ENCODE assay signal across 25 cellular contexts in the genomic region with DNA sequence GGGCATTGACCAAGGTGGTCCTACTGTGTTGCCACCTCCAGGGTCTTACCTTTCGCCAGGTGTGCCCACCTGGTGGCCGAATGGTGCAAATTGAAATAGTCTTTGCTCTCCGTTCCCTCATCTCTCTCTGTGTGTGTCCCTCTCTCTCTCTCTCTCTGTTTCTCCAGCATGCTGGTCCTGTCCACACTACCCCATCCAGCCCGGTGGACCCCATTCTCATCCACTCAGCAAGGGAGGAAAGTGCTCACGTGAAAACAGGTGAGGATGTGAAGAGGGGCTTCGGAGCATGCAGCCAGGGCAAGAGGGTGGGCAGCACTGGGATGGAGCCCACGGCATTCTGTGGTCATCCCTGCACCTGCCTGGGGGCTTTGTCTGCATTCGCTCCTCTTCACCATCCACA.
"Had no signal": no experiment of that assay in that cellular context is flagged by ENCODE, and none has a peak within 500 bp of the region (broad histone marks: within the 10 kb centered on the region; RNA-seq: fewer than 3 reads in every experiment).

No MANE protein-coding gene starts in this region.

- H3K36me3 Mint-ChIP-seq: activated naive CD4-positive, alpha-beta T cell treated with anti-CD3 and anti-CD28 coated beads, Interleukin-2, amount 10 ng/mL, durations not matched to agents 7 days and 5 days; activated naive CD8-positive, alpha-beta T cell treated with anti-CD3 and anti-CD28 coated beads, Interleukin-2, amount 10 ng/mL, durations not matched to agents 7 days and 5 days had no signal

- H3K4me1 Mint-ChIP-seq: activated naive CD4-positive, alpha-beta T cell treated with anti-CD3 and anti-CD28 coated beads, Interleukin-2, amount 10 ng/mL, durations not matched to agents 7 days and 5 days; activated naive CD8-positive, alpha-beta T cell treated with anti-CD3 and anti-CD28 coated beads, Interleukin-2, amount 10 ng/mL, durations not matched to agents 7 days and 5 days; activated T-helper 17 cell treated with anti-CD3 and anti-CD28 coated beads, Interleukin-2, amount 50 U/mL, for 72 hours; WTC11 had no signal

- H3K27me3 ChIP-seq: brain microvascular endothelial cell had no signal

- H3K4me3 Mint-ChIP-seq: activated CD8-positive, alpha-beta T cell treated with anti-CD3 and anti-CD28 coated beads for 36 hours; activated naive CD4-positive, alpha-beta T cell treated with anti-CD3 and anti-CD28 coated beads, Interleukin-2, amount 10 ng/mL, durations not matched to agents 7 days and 5 days; activated naive CD8-positive, alpha-beta T cell treated with anti-CD3 and anti-CD28 coated beads, Interleukin-2, amount 10 ng/mL, durations not matched to agents 7 days and 5 days; activated T-cell treated with anti-CD3 and anti-CD28 coated beads, Interleukin-2, amount 50 U/mL, for 4 hours; activated T-helper 17 cell treated with anti-CD3 and anti-CD28 coated beads, Interleukin-2, amount 50 U/mL, for 72 hours; effector memory CD8-positive, alpha-beta T cell; WTC11 had no signal

- H3K27me3 Mint-ChIP-seq: activated CD8-positive, alpha-beta T cell treated with anti-CD3 and anti-CD28 coated beads for 36 hours; activated naive CD4-positive, alpha-beta T cell treated with anti-CD3 and anti-CD28 coated beads, Interleukin-2, amount 10 ng/mL, durations not matched to agents 7 days and 5 days; activated naive CD8-positive, alpha-beta T cell treated with anti-CD3 and anti-CD28 coated beads, Interleukin-2, amount 10 ng/mL, durations not matched to agents 7 days and 5 days; activated T-helper 17 cell treated with anti-CD3 and anti-CD28 coated beads, Interleukin-2, amount 50 U/mL, for 72 hours; effector memory CD8-positive, alpha-beta T cell had no signal

- H3K27ac Mint-ChIP-seq: activated CD8-positive, alpha-beta T cell treated with anti-CD3 and anti-CD28 coated beads for 36 hours; activated naive CD4-positive, alpha-beta T cell treated with anti-CD3 and anti-CD28 coated beads, Interleukin-2, amount 10 ng/mL, durations not matched to agents 7 days and 5 days; activated naive CD4-positive, alpha-beta T cell treated with anti-CD3 and anti-CD28 coated beads, Interleukin-2, amount 50 U/mL, for 72 hours; activated naive CD8-positive, alpha-beta T cell treated with anti-CD3 and anti-CD28 coated beads, Interleukin-2, amount 10 ng/mL, durations not matched to agents 7 days and 5 days; activated T-helper 17 cell treated with anti-CD3 and anti-CD28 coated beads, Interleukin-2, amount 50 U/mL, for 72 hours; effector memory CD8-positive, alpha-beta T cell; WTC11 had no signal

- DNase-seq: activated CD4-positive, alpha-beta T cell treated with anti-CD3 and anti-CD28 coated beads for 48 hours; activated CD4-positive, alpha-beta T cell treated with anti-CD3 and anti-CD28 coated beads, Interleukin-2, amount 50 U/mL, for 1 hour; activated CD4-positive, alpha-beta T cell treated with anti-CD3 and anti-CD28 coated beads, Interleukin-2, amount 50 U/mL, for 48 hours; activated CD8-positive, alpha-beta memory T cell treated with anti-CD3 and anti-CD28 coated beads for 24 hours; activated CD8-positive, alpha-beta T cell treated with anti-CD3 and anti-CD28 coated beads for 36 hours; activated gamma-delta T cell; activated naive CD4-positive, alpha-beta T cell; activated naive CD4-positive, alpha-beta T cell treated with anti-CD3 and anti-CD28 coated beads, Interleukin-2, amount 10 ng/mL, durations not matched to agents 7 days and 5 days; activated naive CD8-positive, alpha-beta T cell treated with anti-CD3 and anti-CD28 coated beads, Interleukin-2, amount 10 ng/mL, durations not matched to agents 7 days and 5 days; activated T-cell treated with anti-CD3 and anti-CD28 coated beads, Interleukin-2, amount 50 U/mL, for 4 hours; anterior cingulate cortex; brain microvascular endothelial cell; caudate nucleus; cortex of kidney; dermis blood vessel endothelial cell; effector CD4-positive, alpha-beta T cell; effector memory CD8-positive, alpha-beta T cell; foreskin fibroblast; head of caudate nucleus; T-helper 2 cell had no signal

- H3K36me3 ChIP-seq: brain microvascular endothelial cell had no signal

- H3K27ac ChIP-seq: brain microvascular endothelial cell, VCaP had no signal

- ATAC-seq: activated CD8-positive, alpha-beta T cell treated with anti-CD3 and anti-CD28 coated beads for 36 hours; activated naive CD4-positive, alpha-beta T cell treated with anti-CD3 and anti-CD28 coated beads, Interleukin-2, amount 50 U/mL, for 72 hours; activated T-cell treated with anti-CD3 and anti-CD28 coated beads, Interleukin-2, amount 50 U/mL, for 4 hours; activated T-helper 17 cell treated with anti-CD3 and anti-CD28 coated beads, Interleukin-2, amount 50 U/mL, for 72 hours; effector memory CD8-positive, alpha-beta T cell; esophagus mucosa; WTC11 had no signal
